ENCODE assay signal across 8 cellular contexts in the genomic region with DNA sequence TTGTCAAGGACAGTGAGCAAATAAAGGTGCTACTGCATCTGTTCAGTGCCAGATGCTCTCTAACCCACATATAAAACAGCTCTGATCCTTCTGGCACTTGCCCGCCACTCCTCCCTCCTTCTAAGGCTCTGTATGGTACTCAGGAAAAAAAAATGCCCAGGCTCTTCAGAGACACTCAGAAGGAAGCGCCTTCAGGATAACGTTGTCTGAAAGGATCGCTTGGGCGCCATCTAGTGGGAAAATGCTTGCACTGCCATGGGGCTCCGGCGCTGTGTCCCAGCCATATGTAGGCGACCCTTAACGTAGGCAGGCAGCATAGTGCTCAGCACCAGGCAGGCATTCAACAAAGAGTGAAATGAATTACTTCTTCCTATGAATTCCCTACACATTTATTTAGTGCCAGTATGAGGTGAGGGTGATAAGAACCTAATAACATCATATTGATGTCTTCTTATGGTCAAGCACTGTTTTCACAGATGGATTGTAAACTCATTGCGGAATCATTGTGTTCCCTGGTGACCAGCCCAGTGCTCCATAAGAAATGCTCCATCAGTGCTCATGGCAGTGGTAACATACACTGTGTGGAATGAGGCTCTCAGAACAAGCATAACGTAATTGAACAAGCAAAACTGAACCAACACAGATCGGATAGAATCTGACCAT. TPM values are rescaled to one million over a fixed set of nuclear protein-coding genes. Genes with fewer than 3 reads are reported as not detected.
DNase-seq lines count a peak whose midpoint lies in the region; ATAC-seq and TF ChIP-seq lines count a peak whose summit lies in the region.

No MANE protein-coding gene starts in this region.

- ATAC-seq in GM18870 (IDR thresholded peaks at IDR 0.05; ENCODE audit: unreplicated experiment), result peak; percentile 94
- ATAC-seq in HG03139 (IDR thresholded peaks at IDR 0.05; ENCODE audit: unreplicated experiment), result peak; percentile 95
- peak; percentile 91 for ATAC-seq in left colon

- intact Hi-C loops in left colon (cut with DNase I, micrococcal nuclease), result loop anchor here in 1 of 2 donors (10.0 kb wide), 1 partner anchor 561 kb away; no protein-coding TSS in a partner anchor

- no peak for DNase-seq in AG09309 (ENCODE audit: low read depth)
- peak; percentile 63 for DNase-seq in NCI-H226
- peak; percentile 78 for DNase-seq in activated CD4-positive, CD25-positive, alpha-beta regulatory T cell treated with anti-CD3 and anti-CD28 coated beads, Interleukin-2, amount 50 U/mL, for 72 hours
- peak; percentile 80 for DNase-seq in cerebellar cortex (ENCODE audit: low spot score)
- DNase-seq in left colon, result peak; percentile 46 to 80
- DNase-seq in stimulated activated CD4-positive, alpha-beta T cell treated with anti-CD3 and anti-CD28 coated beads, Interleukin-4, amount 100 ng/mL, for 1 hour, result peak; percentile 79

- TF ChIP-seq CTCF in AG09309 (IDR thresholded peaks at IDR 0.05; ENCODE audit: control insufficient read depth, insufficient read depth, low read depth, low read length, missing control alignments), result peak; percentile 91

- no peak overlapping the region for H3K4me3 ChIP-seq in AG09309 (ENCODE audit: control insufficient read depth, low read depth, low read length)

RNA-seq across cellular contexts. Expression of gene PAMR1, which starts 39.6 kb away (rescaled TPM):
- total RNA-seq in left colon, result 1 to 10 TPM; 3.8 to 8.0 TPM
